30 cellular contexts compared by ENCODE assay signal in the genomic region with DNA sequence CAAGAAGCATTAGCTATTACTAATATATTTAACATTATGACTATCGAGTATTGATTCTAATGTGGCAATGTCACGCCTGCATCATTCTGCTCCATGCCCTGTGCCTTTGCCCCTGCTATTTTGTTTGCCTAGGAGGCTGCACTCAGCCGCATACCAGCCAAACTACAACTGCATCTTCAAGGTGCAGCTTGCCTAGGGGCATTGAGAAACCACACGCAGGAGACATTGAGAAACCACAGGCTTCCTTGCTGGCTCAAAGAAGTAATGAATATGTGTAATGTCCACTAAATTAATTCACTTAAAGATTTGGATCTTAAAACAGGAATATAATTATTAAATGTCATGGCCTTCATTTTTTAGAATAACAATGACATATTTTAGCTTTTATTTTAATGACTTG.
"Had no signal": no experiment of that assay in that cellular context is flagged by ENCODE, and none has a peak within 500 bp of the region (broad histone marks: within the 10 kb centered on the region; RNA-seq: fewer than 3 reads in every experiment).

No MANE protein-coding gene starts in this region.

- H3K4me1 ChIP-seq: ascending aorta, body of pancreas had no signal

- H3K27ac ChIP-seq: ascending aorta, body of pancreas, cardiac muscle cell had no signal

- DNase-seq: activated B cell treated with CpG ODN at 0.5 μM for 24 hours; activated CD4-positive, alpha-beta T cell treated with anti-CD3 and anti-CD28 coated beads for 1 hour; activated CD4-positive, alpha-beta T cell treated with anti-CD3 and anti-CD28 coated beads, Interleukin-2, amount 10 ng/mL, durations not matched to agents 24 days and 14 days; activated CD4-positive, alpha-beta T cell treated with anti-CD3 and anti-CD28 coated beads, Interleukin-2, amount 50 U/mL, for 48 hours; activated CD8-positive, alpha-beta memory T cell treated with anti-CD3 and anti-CD28 coated beads, Interleukin-2, amount 10 ng/mL, durations not matched to agents 7 days and 5 days; activated effector memory CD4-positive, alpha-beta T cell treated with anti-CD3 and anti-CD28 coated beads, Interleukin-2, amount 50 U/mL, for 16 hours; activated naive CD4-positive, alpha-beta T cell treated with Interleukin-2 at 50 U/mL for 16 hours; activated naive CD8-positive, alpha-beta T cell treated with anti-CD3 and anti-CD28 coated beads, Interleukin-2, amount 50 U/mL, for 24 hours; activated T-cell treated with anti-CD3 and anti-CD28 coated beads, Interleukin-2, amount 50 U/mL, for 24 hours; amniotic stem cell; body of pancreas; KBM-7; MG63; MV-4-11; NCI-H1092 treated with DMSO at 0.1 percent for 48 hours; NCI-H1417 treated with DMSO at 0.1 percent for 48 hours; NCI-H1694; NCI-H2029; NCI-H2107; NCI-H2171 treated with DMSO at 0.1 percent for 48 hours; NCI-H226; NCI-H526; NCI-H774; SIG-M5; T-helper 17 cell; T-helper 9 cell had no signal

- H3K4me3 ChIP-seq: ascending aorta, body of pancreas, cardiac muscle cell, MG63 had no signal

- H3K36me3 ChIP-seq: ascending aorta, cardiac muscle cell, MG63 had no signal

- H3K27me3 ChIP-seq: ascending aorta, body of pancreas, cardiac muscle cell, MG63 had no signal

- ATAC-seq: activated CD8-positive, alpha-beta memory T cell treated with anti-CD3 and anti-CD28 coated beads, Interleukin-2, amount 10 ng/mL, durations not matched to agents 7 days and 5 days; activated naive CD4-positive, alpha-beta T cell treated with anti-CD3 and anti-CD28 coated beads, Interleukin-2, amount 50 U/mL, for 72 hours; activated naive CD8-positive, alpha-beta T cell treated with anti-CD3 and anti-CD28 coated beads, Interleukin-2, amount 50 U/mL, for 24 hours; body of pancreas; Panc1; T-helper 17 cell had no signal

- H3K9me3 ChIP-seq: ascending aorta, body of pancreas, MG63 had no signal
